ENCODE assay signal across 9 cellular contexts in the genomic region with DNA sequence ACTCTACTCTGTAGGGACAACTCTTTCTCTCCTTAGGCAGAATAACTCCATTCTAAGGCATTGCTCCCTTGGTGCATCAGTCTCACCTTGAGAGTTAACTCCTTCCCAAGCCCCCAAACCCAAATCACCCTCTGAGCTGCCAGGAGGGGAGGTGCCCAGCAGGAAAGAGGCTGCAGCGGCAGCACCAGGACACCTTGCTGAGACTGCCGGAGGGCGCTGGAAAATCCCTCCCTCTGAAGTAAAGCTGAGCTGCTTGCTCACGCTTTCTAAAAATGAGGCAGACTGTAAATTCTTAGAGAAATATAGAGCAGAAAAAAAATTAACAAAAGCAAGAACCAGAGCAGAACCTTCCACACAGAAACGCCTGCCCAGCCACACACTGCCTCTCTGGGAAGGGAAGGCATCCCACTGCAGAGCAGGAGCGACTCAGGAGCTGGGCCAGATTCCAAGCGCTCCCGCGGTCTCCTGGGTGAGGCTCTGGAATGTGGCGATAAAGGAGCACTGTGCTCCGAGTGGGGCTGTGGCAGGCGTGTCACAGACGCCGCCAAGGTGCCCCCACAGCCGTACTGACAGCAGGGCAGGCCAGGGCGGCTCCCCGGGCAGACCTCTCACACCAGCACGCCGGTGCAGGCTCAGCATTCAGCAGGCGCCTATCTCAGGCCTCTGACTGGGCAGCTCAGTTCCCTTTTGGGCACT.
A peak's percentile ranks its signal among the peaks of the same experiment; 100 is the strongest.
DNase-seq lines count a peak whose midpoint lies in the region; ATAC-seq and TF ChIP-seq lines count a peak whose summit lies in the region.
"Had no signal": no experiment of that assay in that cellular context is flagged by ENCODE, and none has a peak within 500 bp of the region (broad histone marks: within the 10 kb centered on the region; RNA-seq: fewer than 3 reads in every experiment).

No MANE protein-coding gene starts in this region.

- no peak overlapping the region for H3K4me3 ChIP-seq in HFF-Myc (replicated peaks; ENCODE audit: low read depth, low read length)
- H3K4me3 ChIP-seq in skeletal muscle satellite cell (ENCODE audit: low read length) = no peak overlapping the region

- POLR2A ChIA-PET in MCF 10A (lab: Yijun Ruan, JAX) = interaction anchor here (1.2 to 2.1 kb wide), 3 partner anchors 15 to 43 kb away, joined by 3 to 8 read pairs (median 5); no protein-coding TSS in a partner anchor

- H3K4me1 ChIP-seq in skeletal muscle satellite cell (ENCODE audit: control insufficient read depth, insufficient read depth, low read length) = peaks cover 33% of the 10 kb centered on the region

- H3K9ac ChIP-seq in skeletal muscle satellite cell (ENCODE audit: low read depth, low read length) = peak overlapping the region; percentile 46

- peaks cover 26% of the 10 kb centered on the region for H3K4me1 Mint-ChIP-seq in MCF 10A (ENCODE audit: insufficient read depth, unreplicated experiment)
- no peaks in the 10 kb centered on the region for H3K4me1 Mint-ChIP-seq in stimulated activated naive CD8-positive, alpha-beta T cell treated with anti-CD3 and anti-CD28 coated beads, Interleukin-15, amount 100 ng/mL, for 72 hours

- no peak overlapping the region for H3K4me3 Mint-ChIP-seq in MCF 10A (ENCODE audit: unreplicated experiment)
- no peak overlapping the region for H3K4me3 Mint-ChIP-seq in stimulated activated naive CD8-positive, alpha-beta T cell treated with anti-CD3 and anti-CD28 coated beads, Interleukin-15, amount 100 ng/mL, for 72 hours

- TF ChIP-seq CTCF in HFF-Myc (IDR thresholded peaks at IDR 0.05; ENCODE audit: low read depth, low read length, missing control alignments) = no peak
- TF ChIP-seq CTCF in MCF 10A (IDR thresholded peaks at IDR 0.05; ENCODE audit: unreplicated experiment) = no peak

- ATAC-seq in stimulated activated naive CD8-positive, alpha-beta T cell treated with anti-CD3 and anti-CD28 coated beads, Interleukin-15, amount 100 ng/mL, for 72 hours = no peak
- no peak for ATAC-seq in HG03135 (IDR thresholded peaks at IDR 0.05; ENCODE audit: unreplicated experiment)

- H3K27ac Mint-ChIP-seq in MCF 10A (ENCODE audit: low read depth, unreplicated experiment) = no peak overlapping the region
- H3K27ac Mint-ChIP-seq in stimulated activated naive CD8-positive, alpha-beta T cell treated with anti-CD3 and anti-CD28 coated beads, Interleukin-15, amount 100 ng/mL, for 72 hours = no peak overlapping the region

- no peaks in the 10 kb centered on the region for H3K9me3 Mint-ChIP-seq in MCF 10A (ENCODE audit: unreplicated experiment)
- H3K9me3 Mint-ChIP-seq in stimulated activated naive CD8-positive, alpha-beta T cell treated with anti-CD3 and anti-CD28 coated beads, Interleukin-15, amount 100 ng/mL, for 72 hours = no peaks in the 10 kb centered on the region

- peak; percentile 24 for DNase-seq in HFF-Myc (ENCODE audit: extremely low read depth, low read depth)
- DNase-seq in MCF 10A (ENCODE audit: unreplicated experiment) = peak; percentile 57
- DNase-seq in iPS-NIHi11 (ENCODE audit: low spot score) = peak; percentile 46
- no peak for DNase-seq in NCI-H2227 treated with DMSO at 0.1 percent for 48 hours (lab: John Stamatoyannopoulos, UW)
- DNase-seq in stimulated activated naive CD8-positive, alpha-beta T cell treated with anti-CD3 and anti-CD28 coated beads, Interleukin-15, amount 100 ng/mL, for 72 hours = no peak
- DNase-seq in CD1c-positive myeloid dendritic cell (ENCODE audit: extremely low spot score) = no peak
- DNase-seq: KBM-7 had no signal

- intact Hi-C loops in MCF 10A (cut with micrococcal nuclease) = no loop called here

- H3K36me3 ChIP-seq in skeletal muscle satellite cell (ENCODE audit: insufficient read depth, low read length) = peaks cover 59% of the 10 kb centered on the region

- no peaks in the 10 kb centered on the region for H3K9me3 ChIP-seq in skeletal muscle satellite cell (replicated peaks; ENCODE audit: low read length)

- peaks cover 20% of the 10 kb centered on the region for H3K36me3 Mint-ChIP-seq in MCF 10A (ENCODE audit: insufficient read depth, unreplicated experiment)

- no TSS peak for BruUV-seq in MCF 10A (replicated peaks; lab: Mats Ljungman, UMichigan)

- H3K4me2 ChIP-seq in skeletal muscle satellite cell (ENCODE audit: low read length) = peak overlapping the region; percentile 60

- no peaks in the 10 kb centered on the region for H3K27me3 Mint-ChIP-seq in MCF 10A (ENCODE audit: insufficient read depth, unreplicated experiment)
- H3K27me3 Mint-ChIP-seq in stimulated activated naive CD8-positive, alpha-beta T cell treated with anti-CD3 and anti-CD28 coated beads, Interleukin-15, amount 100 ng/mL, for 72 hours = peaks cover 83% of the 10 kb centered on the region

- no peaks in the 10 kb centered on the region for H3K27me3 ChIP-seq in skeletal muscle satellite cell (ENCODE audit: control insufficient read depth, insufficient read depth, low read length)

- CTCF ChIA-PET in MCF 10A (lab: Yijun Ruan, JAX) = interaction anchor here (0.6 to 1.5 kb wide), 7 partner anchors 43 to 442 kb away, joined by 3 to 7 read pairs (median 3); no protein-coding TSS in a partner anchor

Comparison
In these comparisons a context has a peak if more than half of its experiments do, and no peak if none do; other contexts are left out.
1. DNase-seq: peak in HFF-Myc (single experiment), MCF 10A (single experiment) and iPS-NIHi11 (single experiment); none in NCI-H2227 treated with DMSO at 0.1 percent for 48 hours (single experiment), stimulated activated naive CD8-positive, alpha-beta T cell treated with anti-CD3 and anti-CD28 coated beads, Interleukin-15, amount 100 ng/mL, for 72 hours (0 of 2) and CD1c-positive myeloid dendritic cell (single experiment).